Comparison of ENCODE assay signal across 15 cellular contexts in genomic region chr18:59540356-59540755, GRCh38.
"Had no signal": no experiment of that assay in that cellular context is flagged by ENCODE, and none has a peak within 500 bp of the region (broad histone marks: within the 10 kb centered on the region; RNA-seq: fewer than 3 reads in every experiment).

No MANE protein-coding gene starts in this region.

- DNase-seq: activated CD4-positive, alpha-beta T cell treated with anti-CD3 and anti-CD28 coated beads for 48 hours; activated CD4-positive, CD25-positive, alpha-beta regulatory T cell; activated CD8-positive, alpha-beta T cell treated with anti-CD3 and anti-CD28 coated beads for 36 hours; activated naive CD4-positive, alpha-beta T cell; activated naive CD8-positive, alpha-beta T cell treated with anti-CD3 and anti-CD28 coated beads for 36 hours; activated T-cell treated with anti-CD3 and anti-CD28 coated beads, Interleukin-2, amount 50 U/mL, for 1 hour; cortex of kidney; mesenchymal stem cell; naive thymus-derived CD8-positive, alpha-beta T cell; stimulated activated CD4-positive, alpha-beta T cell treated with anti-CD3 and anti-CD28 coated beads, Interleukin-12 subunit alpha, Interleukin-12 subunit beta, amount 100 ng/mL, for 4 hours; stimulated activated CD4-positive, alpha-beta T cell treated with anti-CD3 and anti-CD28 coated beads, Interleukin-1b, Interleukin-23, amount 100 ng/mL, for 48 hours; stimulated activated naive CD8-positive, alpha-beta T cell treated with anti-CD3 and anti-CD28 coated beads, Interleukin-15, Interleukin-2, amounts not matched to agents 100 U/mL and 50 U/mL, for 24 hours; substantia nigra; T1000 had no signal

- ATAC-seq: activated CD8-positive, alpha-beta T cell treated with anti-CD3 and anti-CD28 coated beads for 36 hours; activated T-helper 17 cell treated with anti-CD3 and anti-CD28 coated beads, Interleukin-2, amount 50 U/mL, for 72 hours; naive thymus-derived CD8-positive, alpha-beta T cell; stimulated activated naive CD8-positive, alpha-beta T cell treated with anti-CD3 and anti-CD28 coated beads, Interleukin-15, Interleukin-2, amounts not matched to agents 100 U/mL and 50 U/mL, for 24 hours had no signal
